8 cellular contexts compared by ENCODE assay signal in genomic region chr17:39547713-39548478, GRCh38. TPM values are rescaled to one million over a fixed set of nuclear protein-coding genes. Genes with fewer than 3 reads are reported as not detected.
A peak's percentile ranks its signal among the peaks of the same experiment; 100 is the strongest.
DNase-seq lines count a peak whose midpoint lies in the region; ATAC-seq and TF ChIP-seq lines count a peak whose summit lies in the region.

No MANE protein-coding gene starts in this region.

- H2BK5ac ChIP-seq in mesenchymal stem cell (ENCODE audit: low read depth, low read length, poor library complexity, severe bottlenecking) = no peak overlapping the region

- no peaks in the 10 kb centered on the region for H3K9me3 ChIP-seq in mesenchymal stem cell (ENCODE audit: control insufficient read depth, low read length)

- peak; percentile 49 to 73 for DNase-seq in NCI-H524 (lab: John Stamatoyannopoulos, UW)
- DNase-seq in NCI-H524 treated with DMSO at 0.1 percent for 48 hours (lab: John Stamatoyannopoulos, UW) = no peak
- DNase-seq in NCI-H2196 (lab: John Stamatoyannopoulos, UW; ENCODE audit: unreplicated experiment) = peak; percentile 42
- peak; percentile 85 to 86 for DNase-seq in activated CD4-positive, alpha-beta T cell treated with anti-CD3 and anti-CD28 coated beads, Interleukin-2, amount 50 U/mL, for 48 hours
- peak; percentile 49 to 82 (median 70) for DNase-seq in dorsolateral prefrontal cortex
- peak; percentile 38 for DNase-seq in mesenchymal stem cell
- DNase-seq in stimulated activated CD8-positive, alpha-beta memory T cell treated with anti-CD3 and anti-CD28 coated beads, Interleukin-2, amount 100 ng/mL, for 1 hour (ENCODE audit: low read depth in 2 of 2) = peak; percentile 51 to 56

- no peak overlapping the region for H2AK5ac ChIP-seq in mesenchymal stem cell (ENCODE audit: low read length, severe bottlenecking)

- no peak overlapping the region for H3K14ac ChIP-seq in mesenchymal stem cell (ENCODE audit: low read length in 2 of 2)

- no peak for ATAC-seq in HG03442 (IDR thresholded peaks at IDR 0.05; ENCODE audit: unreplicated experiment)

- H3K4me1 ChIP-seq in mesenchymal stem cell (ENCODE audit: control insufficient read depth, insufficient read depth, low read depth, low read length) = no peaks in the 10 kb centered on the region

- intact Hi-C loops in dorsolateral prefrontal cortex (cut with DNase I) = loop anchor here (2.0 to 10.0 kb wide), 3 partner anchors 74 to 207 kb away; no protein-coding TSS in a partner anchor

- no peak overlapping the region for H4K91ac ChIP-seq in mesenchymal stem cell (ENCODE audit: low read length)

- no peak overlapping the region for H2BK12ac ChIP-seq in mesenchymal stem cell (ENCODE audit: low read length in 2 of 2)

- no peak overlapping the region for H3K9ac ChIP-seq in mesenchymal stem cell (ENCODE audit: low read length)

- no peak overlapping the region for H3K27ac ChIP-seq in dorsolateral prefrontal cortex
- no peak overlapping the region for H3K27ac ChIP-seq in mesenchymal stem cell (ENCODE audit: low read length, poor library complexity, severe bottlenecking)

- no peak overlapping the region for H3K4me2 ChIP-seq in mesenchymal stem cell (ENCODE audit: low read length, poor library complexity, severe bottlenecking)

- 29% methylated on average over 5 of the region's 5 CpGs for WGBS in mesenchymal stem cell

- no peak overlapping the region for H2AFZ ChIP-seq in mesenchymal stem cell (ENCODE audit: low read depth, low read length)

- peak; percentile 79 to 96 (median 90) for TF ChIP-seq CTCF in dorsolateral prefrontal cortex (IDR thresholded peaks at IDR 0.05 in 54 of 56, conservative IDR thresholded peaks at IDR 0.05 in 2 of 56; ENCODE audit: low read depth in 1 of 56, partially characterized antibody in 56 of 56)

- H3K4ac ChIP-seq in mesenchymal stem cell (ENCODE audit: low read depth in 1 of 2, low read length in 2 of 2) = no peak overlapping the region

- H3K18ac ChIP-seq in mesenchymal stem cell (ENCODE audit: low read depth in 1 of 2, low read length in 2 of 2) = no peak overlapping the region

- no peak overlapping the region for H3K4me3 ChIP-seq in dorsolateral prefrontal cortex
- no peak overlapping the region for H3K4me3 ChIP-seq in mesenchymal stem cell (ENCODE audit: insufficient read depth in 1 of 2, low read depth in 1 of 2, low read length in 2 of 2)

- H3K79me1 ChIP-seq in mesenchymal stem cell (replicated peaks; ENCODE audit: low read length, poor library complexity, severe bottlenecking) = peaks cover 2% of the 10 kb centered on the region

- H4K8ac ChIP-seq in mesenchymal stem cell (ENCODE audit: low read length) = no peak overlapping the region

- peaks cover 30 to 58% of the 10 kb centered on the region in 2 experiments for H3K36me3 ChIP-seq in mesenchymal stem cell (ENCODE audit: control insufficient read depth in 1 of 2, insufficient read depth in 2 of 2, low read depth in 1 of 2, low read length in 2 of 2)

- H3K27me3 ChIP-seq in dorsolateral prefrontal cortex = no peaks in the 10 kb centered on the region
- no peaks in the 10 kb centered on the region for H3K27me3 ChIP-seq in mesenchymal stem cell (ENCODE audit: control insufficient read depth in 1 of 2, insufficient read depth in 1 of 2, low read length in 2 of 2)

- H2BK15ac ChIP-seq in mesenchymal stem cell (ENCODE audit: low read depth, poor library complexity, severe bottlenecking) = no peak overlapping the region

- H3K23ac ChIP-seq in mesenchymal stem cell (ENCODE audit: low read length in 2 of 2) = no peak overlapping the region

- H2BK120ac ChIP-seq in mesenchymal stem cell (ENCODE audit: low read depth, low read length) = no peak overlapping the region

RNA-seq across cellular contexts. Expression of gene NEUROD2, which starts 59.8 kb away (rescaled TPM):
- total RNA-seq in dorsolateral prefrontal cortex = 10 to 100 TPM; 10.6 to 60.3 (median 39.0) TPM
- polyA plus RNA-seq in mesenchymal stem cell (2013, experiment 1 of 2) = not detected
- polyA plus RNA-seq in mesenchymal stem cell (2013, experiment 2 of 2) = not detected
